In the genomic region with DNA sequence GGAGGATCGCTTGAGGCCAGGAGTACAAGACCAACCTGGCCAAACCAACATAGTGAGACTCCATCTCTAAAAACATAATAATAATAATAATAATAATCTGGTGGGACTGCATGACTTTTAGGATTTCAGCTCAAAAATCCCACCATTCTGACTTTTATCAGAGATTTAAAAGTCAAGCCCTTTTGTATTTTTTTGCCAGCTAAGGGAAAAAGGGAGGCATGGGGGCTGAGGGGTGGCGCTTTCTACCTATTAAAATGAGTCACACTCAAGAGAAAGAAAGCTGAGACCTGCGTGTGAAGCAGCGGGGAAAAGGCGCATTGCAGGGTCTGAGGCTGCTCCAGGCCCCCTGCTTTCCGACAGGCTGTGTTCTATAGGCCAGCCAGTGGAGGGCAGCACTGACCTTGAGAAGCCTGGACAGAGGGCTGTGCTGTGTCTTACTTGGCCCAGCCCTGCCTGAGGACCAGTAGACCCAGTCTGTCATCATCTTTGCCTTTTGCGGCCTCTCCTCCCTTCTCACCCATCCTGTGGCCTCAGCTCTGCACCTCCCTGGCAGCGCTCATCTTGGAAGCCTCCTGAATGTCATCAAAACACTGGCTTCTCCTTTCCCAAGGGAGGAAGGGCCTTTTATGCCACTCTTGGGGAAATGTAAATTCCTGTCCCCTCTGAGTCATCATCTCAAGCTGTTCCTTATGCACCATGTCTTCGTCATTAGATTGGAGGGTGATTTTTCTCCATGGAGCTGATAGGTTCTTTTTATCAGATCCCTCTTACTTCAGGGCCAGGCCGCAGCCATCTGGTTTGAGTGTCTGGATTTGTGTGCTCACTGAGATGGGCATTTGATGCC, we compare ENCODE assay signal across 7 cellular contexts. TPM values are rescaled to one million over a fixed set of nuclear protein-coding genes. Genes with fewer than 3 reads are reported as not detected.
DNase-seq lines count a peak whose midpoint lies in the region; ATAC-seq and TF ChIP-seq lines count a peak whose summit lies in the region.

No MANE protein-coding gene starts in this region.

- H3K4me1 ChIP-seq in Peyer's patch, result no peaks in the 10 kb centered on the region
- H3K4me1 ChIP-seq in breast epithelium, result no peaks in the 10 kb centered on the region

- no peaks in the 10 kb centered on the region for H3K27me3 ChIP-seq in Peyer's patch
- H3K27me3 ChIP-seq in breast epithelium, result no peaks in the 10 kb centered on the region

- no peak for ATAC-seq in HG03521 (IDR thresholded peaks at IDR 0.05; ENCODE audit: unreplicated experiment)

- H3K9me3 ChIP-seq in Peyer's patch (no peaks in the 10 kb centered on the region), breast epithelium (no peaks in the 10 kb centered on the region)

- TF ChIP-seq CTCF in Peyer's patch (IDR thresholded peaks at IDR 0.05), result peak in 4 of 6 experiments; percentile 40 to 63 (median 58)
- peak in 2 of 3 donors; percentile 37 to 47 for TF ChIP-seq CTCF in breast epithelium (IDR thresholded peaks at IDR 0.05)

- H3K4me3 ChIP-seq in Peyer's patch, result no peak overlapping the region
- H3K4me3 ChIP-seq in breast epithelium, result no peak overlapping the region

- H3K36me3 ChIP-seq in Peyer's patch (peaks cover 0 to 95% (median 0%) of the 10 kb centered on the region in 3 donors), breast epithelium (peaks cover 33% of the 10 kb centered on the region)

- peak; percentile 98 for DNase-seq in EH (ENCODE audit: low read depth)
- peak; percentile 63 for DNase-seq in HuH-7.5 (ENCODE audit: low spot score)
- peak in 2 of 3 donors; percentile 20 to 61 for DNase-seq in Peyer's patch
- no peak for DNase-seq in breast epithelium (ENCODE audit: low spot score in 2 of 2)
- DNase-seq in islet precursor cell, result peak; percentile 95
- DNase-seq in stimulated activated CD8-positive, alpha-beta memory T cell treated with anti-CD3 and anti-CD28 coated beads, Interleukin-4, amount 100 ng/mL, for 48 hours, result peak; percentile 50

- TF ChIP-seq POLR2A in Peyer's patch (IDR thresholded peaks at IDR 0.05) (no peak), breast epithelium (IDR thresholded peaks at IDR 0.05) (no peak)

- intact Hi-C loops in breast epithelium (cut with DNase I; ENCODE audit: low total_unique reads), result no loop called here

- H3K27ac ChIP-seq in Peyer's patch (no peak overlapping the region), breast epithelium (no peak overlapping the region)

RNA-seq across cellular contexts. Expression of a gene that starts 12.7 kb away (rescaled TPM):
- total RNA-seq in Peyer's patch, result 10 to 100 TPM in 1 of 4 donors, 1 to 10 TPM in 3; 1.1 to 17.3 (median 3.3) TPM
- 1 to 10 TPM; 5.4 to 7.2 (median 5.9) TPM for total RNA-seq in breast epithelium

RNA-seq across cellular contexts. Expression of a gene that starts 25.5 kb away (rescaled TPM):
- total RNA-seq in Peyer's patch (10 to 100 TPM; 37.7 to 67.6 (median 66.0) TPM), breast epithelium (10 to 100 TPM; 44.2 to 54.1 (median 44.3) TPM)

RNA-seq across cellular contexts. Expression of a gene that starts 34.3 kb away (rescaled TPM):
- total RNA-seq in Peyer's patch (1 to 10 TPM in 1 of 4 donors, not detected in 3; 4.9 TPM), breast epithelium (1 to 10 TPM in 1 of 3 donors, under 1 TPM in 2; 0.48 to 3.2 (median 0.98) TPM)

RNA-seq across cellular contexts. Expression of a gene that starts 44.9 kb away (rescaled TPM):
- total RNA-seq in Peyer's patch (10 to 100 TPM; 46.2 to 66.8 (median 63.0) TPM), breast epithelium (10 to 100 TPM; 22.1 to 32.8 (median 25.6) TPM)

RNA-seq across cellular contexts. Expression of a gene that starts 49.7 kb away (rescaled TPM):
- total RNA-seq in Peyer's patch, result 1 to 10 TPM in 2 of 4 donors, under 1 TPM in 1, not detected in 1; 0.83 to 1.6 (median 1.2) TPM
- total RNA-seq in breast epithelium, result 1 to 10 TPM in 2 of 3 donors, not detected in 1; 5.9 to 6.3 TPM

Comparison
In these comparisons a context has a peak if more than half of its experiments do, and no peak if none do; other contexts are left out.
1. DNase-seq: peak in EH (single experiment), HuH-7.5 (single experiment), Peyer's patch (2 of 3), islet precursor cell (single experiment) and stimulated activated CD8-positive, alpha-beta memory T cell treated with anti-CD3 and anti-CD28 coated beads, Interleukin-4, amount 100 ng/mL, for 48 hours (single experiment); none in breast epithelium (0 of 2).